23 cellular contexts compared by ENCODE assay signal in the genomic region with DNA sequence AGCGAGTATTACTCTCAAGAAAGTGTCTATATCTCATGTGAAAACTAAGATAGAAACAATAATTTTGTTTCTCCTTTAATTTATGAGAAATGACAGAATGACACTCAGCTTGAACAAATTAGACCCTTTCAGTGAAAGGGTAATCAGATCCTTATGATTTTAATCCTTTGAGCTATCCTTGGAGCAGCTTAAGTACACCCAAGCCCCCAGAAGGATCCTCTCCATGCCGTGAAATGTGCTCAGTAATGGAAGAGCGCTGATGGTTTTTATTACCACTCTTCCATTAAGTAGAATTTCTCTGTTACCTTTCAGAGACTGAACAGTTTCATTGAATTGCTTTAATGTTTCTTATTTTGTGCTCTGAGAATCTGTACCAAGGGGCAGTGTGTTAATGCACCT. TPM values are rescaled to one million over a fixed set of nuclear protein-coding genes. Genes with fewer than 3 reads are reported as not detected.
DNase-seq lines count a peak whose midpoint lies in the region; FAIRE-seq and TF ChIP-seq lines count a peak whose summit lies in the region.
"Had no signal": no experiment of that assay in that cellular context is flagged by ENCODE, and none has a peak within 500 bp of the region (broad histone marks: within the 10 kb centered on the region; RNA-seq: fewer than 3 reads in every experiment).

No MANE protein-coding gene starts in this region.

- FAIRE-seq in D721Med (lab: Jason Lieb, UNC) = peak; percentile 91

- no peaks in the 10 kb centered on the region; the same call in 1 of the 2 replicates for H3K9me3 ChIP-seq in HAP-1
- H3K9me3 ChIP-seq: suprapubic skin had no signal

- DNase-seq in D721Med (ENCODE audit: insufficient read length, low spot score) (no peak), NCI-H1436 (lab: John Stamatoyannopoulos, UW) (peak; percentile 59), NCI-H82 treated with DMSO at 0.1 percent for 48 hours (lab: John Stamatoyannopoulos, UW; ENCODE audit: unreplicated experiment) (peak; percentile 62), SW 1271 (lab: John Stamatoyannopoulos, UW) (no peak), HAP-1 (ENCODE audit: low spot score in 2 of 2) (no peak), activated gamma-delta T cell treated with Interleukin-2 at 50 U/mL for 16 hours (no peak)
- DNase-seq in activated naive CD4-positive, alpha-beta T cell treated with anti-CD3 and anti-CD28 coated beads for 36 hours = no peak
- DNase-seq: activated CD4-positive, alpha-beta T cell treated with anti-CD3 and anti-CD28 coated beads for 1 hour; activated naive CD4-positive, alpha-beta T cell treated with Interleukin-2 at 50 U/mL for 16 hours; activated T-cell treated with anti-CD3 and anti-CD28 coated beads, Interleukin-2, amount 50 U/mL, for 24 hours; amniotic stem cell; CD4-positive, alpha-beta T cell; DMS153; HCEC 1CT; left colon; midbrain; MM.1S; NCI-H2029; NCI-H526 treated with DMSO at 0.1 percent for 48 hours; posterior cingulate gyrus had no signal

- H3K36me3 ChIP-seq in HAP-1 (replicated peaks) = peaks cover 55% of the 10 kb centered on the region

- H3K36me3 Mint-ChIP-seq in nephron (ENCODE audit: low read depth) = peaks cover 69% of the 10 kb centered on the region
- peaks cover 24% of the 10 kb centered on the region for H3K36me3 Mint-ChIP-seq in activated naive CD4-positive, alpha-beta T cell treated with anti-CD3 and anti-CD28 coated beads for 36 hours (ENCODE audit: low read depth)

- H3K27ac Mint-ChIP-seq in nephron = peak overlapping the region; percentile 18 to 77 (median 54)
- no peak overlapping the region for H3K27ac Mint-ChIP-seq in activated naive CD4-positive, alpha-beta T cell treated with anti-CD3 and anti-CD28 coated beads for 36 hours
- H3K27ac Mint-ChIP-seq: activated T-cell treated with anti-CD3 and anti-CD28 coated beads, Interleukin-2, amount 50 U/mL, for 24 hours; CD4-positive, alpha-beta T cell; natural killer cell treated with Interleukin-12 subunit alpha and Interleukin-12 subunit beta and Interleukin-15 and Interleukin-18, amount 100 ng/mL, for 72 hours had no signal

- peaks cover 36% of the 10 kb centered on the region for H3K4me1 Mint-ChIP-seq in nephron
- peaks cover 2% of the 10 kb centered on the region for H3K4me1 Mint-ChIP-seq in activated naive CD4-positive, alpha-beta T cell treated with anti-CD3 and anti-CD28 coated beads for 36 hours (ENCODE audit: low read depth)

- intact Hi-C loops in activated naive CD4-positive, alpha-beta T cell treated with anti-CD3 and anti-CD28 coated beads for 36 hours (cut with micrococcal nuclease) = no loop called here

- H3K9me3 Mint-ChIP-seq in nephron = no peaks in the 10 kb centered on the region
- no peaks in the 10 kb centered on the region for H3K9me3 Mint-ChIP-seq in activated naive CD4-positive, alpha-beta T cell treated with anti-CD3 and anti-CD28 coated beads for 36 hours
- H3K9me3 Mint-ChIP-seq: activated T-cell treated with anti-CD3 and anti-CD28 coated beads, Interleukin-2, amount 50 U/mL, for 24 hours; CD4-positive, alpha-beta T cell; natural killer cell treated with Interleukin-12 subunit alpha and Interleukin-12 subunit beta and Interleukin-15 and Interleukin-18, amount 100 ng/mL, for 72 hours had no signal

- TF ChIP-seq CTCF in D721Med (IDR thresholded peaks at IDR 0.05; ENCODE audit: insufficient read depth, missing control alignments) (no peak), nephron (IDR thresholded peaks at IDR 0.05; ENCODE audit: unreplicated experiment in 3 of 3) (no peak)

- CTCF ChIA-PET in activated naive CD4-positive, alpha-beta T cell treated with anti-CD3 and anti-CD28 coated beads for 36 hours (lab: Charles Lee) = no interaction called here

- no peak overlapping the region for H3K4me3 ChIP-seq in HAP-1
- H3K4me3 ChIP-seq: suprapubic skin had no signal

- no peaks in the 10 kb centered on the region for H3K27me3 Mint-ChIP-seq in nephron (ENCODE audit: low read depth)
- H3K27me3 Mint-ChIP-seq in activated naive CD4-positive, alpha-beta T cell treated with anti-CD3 and anti-CD28 coated beads for 36 hours (ENCODE audit: low read depth) = no peaks in the 10 kb centered on the region
- H3K27me3 Mint-ChIP-seq: activated T-cell treated with anti-CD3 and anti-CD28 coated beads, Interleukin-2, amount 50 U/mL, for 24 hours; CD4-positive, alpha-beta T cell; natural killer cell treated with Interleukin-12 subunit alpha and Interleukin-12 subunit beta and Interleukin-15 and Interleukin-18, amount 100 ng/mL, for 72 hours had no signal

- H3K4me1 ChIP-seq in HAP-1 = peaks cover 15% of the 10 kb centered on the region
- H3K4me1 ChIP-seq: suprapubic skin had no signal

- H3K4me3 Mint-ChIP-seq in nephron = no peak overlapping the region
- no peak overlapping the region for H3K4me3 Mint-ChIP-seq in activated naive CD4-positive, alpha-beta T cell treated with anti-CD3 and anti-CD28 coated beads for 36 hours
- H3K4me3 Mint-ChIP-seq: activated T-cell treated with anti-CD3 and anti-CD28 coated beads, Interleukin-2, amount 50 U/mL, for 24 hours; CD4-positive, alpha-beta T cell; natural killer cell treated with Interleukin-12 subunit alpha and Interleukin-12 subunit beta and Interleukin-15 and Interleukin-18, amount 100 ng/mL, for 72 hours had no signal

- in situ Hi-C loops in HAP-1 (cut with MboI; ENCODE audit: low sequenced_read_pairs) = no loop called here

- H3K27me3 ChIP-seq in HAP-1 (ENCODE audit: low read depth) = no peaks in the 10 kb centered on the region
- H3K27me3 ChIP-seq: suprapubic skin had no signal

RNA-seq across cellular contexts. Expression of gene HMG20A, which starts 54.3 kb away (rescaled TPM):
- total RNA-seq in activated naive CD4-positive, alpha-beta T cell treated with anti-CD3 and anti-CD28 coated beads for 36 hours = 10 to 100 TPM; 33.1 to 38.2 TPM

RNA-seq across cellular contexts. Expression of gene PEAK1, which starts 55.1 kb away (rescaled TPM):
- 10 to 100 TPM; 26.6 to 28.0 TPM for total RNA-seq in activated naive CD4-positive, alpha-beta T cell treated with anti-CD3 and anti-CD28 coated beads for 36 hours

Comparison
In these comparisons a context has a peak if more than half of its experiments do, and no peak if none do; other contexts are left out.
1. DNase-seq: peak in NCI-H1436 (single experiment) and NCI-H82 treated with DMSO at 0.1 percent for 48 hours (single experiment); none in D721Med (single experiment), SW 1271 (0 of 2), HAP-1 (0 of 2), activated naive CD4-positive, alpha-beta T cell treated with anti-CD3 and anti-CD28 coated beads for 36 hours (single experiment) and activated gamma-delta T cell treated with Interleukin-2 at 50 U/mL for 16 hours (single experiment).